ENCODE assay signal across 12 cellular contexts in the genomic region with DNA sequence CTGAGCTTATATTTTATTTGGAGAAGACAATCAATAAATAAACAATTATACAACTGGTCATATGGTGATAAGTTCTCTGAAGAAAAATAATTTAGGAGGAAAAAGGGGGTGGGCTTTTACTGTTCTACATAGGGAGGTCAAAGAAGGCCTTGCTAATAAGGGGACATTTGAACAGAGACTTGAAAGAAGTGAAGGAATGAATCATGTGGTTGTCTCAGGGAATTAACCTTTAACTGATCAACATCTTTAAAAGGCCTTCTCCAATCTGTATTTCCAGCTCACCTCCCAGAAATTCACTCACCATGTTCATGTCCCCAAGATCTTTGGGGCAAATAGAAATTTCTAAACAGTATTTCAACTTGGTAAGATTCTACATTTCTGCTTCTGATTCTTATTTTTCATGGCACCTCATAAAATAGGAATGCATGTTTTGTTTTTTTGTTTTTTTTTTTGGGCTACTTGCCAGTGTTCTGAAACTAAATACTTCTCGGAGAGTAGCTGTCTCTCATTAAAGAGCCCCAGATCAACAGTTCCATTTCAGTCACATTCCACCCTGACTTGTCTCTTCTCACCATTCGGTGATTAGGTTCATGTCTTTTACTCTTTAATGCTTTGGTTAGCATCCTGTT. TPM values are rescaled to one million over a fixed set of nuclear protein-coding genes. Genes with fewer than 3 reads are reported as not detected.
DNase-seq lines count a peak whose midpoint lies in the region; TF ChIP-seq lines count a peak whose summit lies in the region.
"Had no signal": no experiment of that assay in that cellular context is flagged by ENCODE, and none has a peak within 500 bp of the region (broad histone marks: within the 10 kb centered on the region; RNA-seq: fewer than 3 reads in every experiment).

No MANE protein-coding gene starts in this region.

- H3K36me3 Mint-ChIP-seq in HFFc6 (ENCODE audit: low read depth): peaks cover 28% of the 10 kb centered on the region

- no peaks in the 10 kb centered on the region for H3K79me2 ChIP-seq in ACC112 (ENCODE audit: control insufficient read depth, insufficient read depth, low read length, unreplicated experiment)

- peak; percentile 29 for DNase-seq in HFFc6
- peak; percentile 66 for DNase-seq in cardiac fibroblast (ENCODE audit: low read depth in 2 of 2)
- peak; percentile 65 for DNase-seq in myocyte (ENCODE audit: low read depth)
- no peak for DNase-seq in colonic mucosa
- DNase-seq in inferior parietal cortex (ENCODE audit: extremely low spot score): no peak
- DNase-seq in NCI-H345 treated with DMSO at 0.1 percent for 48 hours (lab: John Stamatoyannopoulos, UW; ENCODE audit: unreplicated experiment): no peak
- no peak for DNase-seq in activated CD4-positive, alpha-beta T cell treated with anti-CD3 and anti-CD28 coated beads for 1 hour
- DNase-seq: effector CD8-positive, alpha-beta T cell; H7; NCI-H1930; SHP77 had no signal

- H3K4me1 ChIP-seq in ACC112 (ENCODE audit: control insufficient read depth, insufficient read depth, low read length, unreplicated experiment): peaks cover 27% of the 10 kb centered on the region
- H3K4me1 ChIP-seq in colonic mucosa: no peaks in the 10 kb centered on the region

- no peaks in the 10 kb centered on the region for H3K9me3 ChIP-seq in colonic mucosa

- TF ChIP-seq CTCF in HFFc6 (IDR thresholded peaks at IDR 0.05) (no peak), cardiac fibroblast (IDR thresholded peaks at IDR 0.05; ENCODE audit: low read depth, low read length) (no peak), colonic mucosa (IDR thresholded peaks at IDR 0.05) (no peak)

- intact Hi-C loops in colonic mucosa (cut with DNase I): no loop called here

- H3K27ac ChIP-seq in ACC112 (ENCODE audit: low read depth, low read length): peak overlapping the region; percentile 61
- H3K27ac ChIP-seq in colonic mucosa: no peak overlapping the region

- H2AFZ ChIP-seq in ACC112 (ENCODE audit: low read length, unreplicated experiment): peak overlapping the region; percentile 26

- no peaks in the 10 kb centered on the region for H3K36me3 ChIP-seq in ACC112 (ENCODE audit: insufficient read depth, low read length)
- no peaks in the 10 kb centered on the region for H3K36me3 ChIP-seq in colonic mucosa

- no peaks in the 10 kb centered on the region; the same call in 1 of the 2 replicates for H3K27me3 Mint-ChIP-seq in HFFc6 (ENCODE audit: insufficient read depth)

- H3K9me3 Mint-ChIP-seq in HFFc6: peaks cover 6% of the 10 kb centered on the region; the same call in 1 of the 2 replicates

- H3K27me3 ChIP-seq in ACC112 (ENCODE audit: insufficient read depth, low read length): no peaks in the 10 kb centered on the region
- no peaks in the 10 kb centered on the region for H3K27me3 ChIP-seq in colonic mucosa

- H3K9ac ChIP-seq in colonic mucosa (ENCODE audit: low read depth in 2 of 2, low read length in 2 of 2): no peak overlapping the region

- peak overlapping the region; percentile 48; the same call in 1 of the 2 replicates for H3K4me3 ChIP-seq in ACC112 (ENCODE audit: low read depth, low read length)
- no peak overlapping the region for H3K4me3 ChIP-seq in cardiac fibroblast (replicated peaks in 1 of 2; ENCODE audit: low read depth in 2 of 2, low read length in 2 of 2)
- H3K4me3 ChIP-seq in colonic mucosa: no peak overlapping the region

- peak overlapping the region; percentile 50 for H3K27ac Mint-ChIP-seq in HFFc6

- peaks cover 22% of the 10 kb centered on the region for H3K4me1 Mint-ChIP-seq in HFFc6 (ENCODE audit: low read depth)

- H3K4me3 Mint-ChIP-seq in HFFc6: peak overlapping the region; percentile 58

RNA-seq across cellular contexts. Expression of a gene that starts 19.2 kb away (rescaled TPM):
- total RNA-seq in HFFc6 (2021; fragmentation: NEBNext Ultra II Directional; extraction: Animal tissue kit (Norgen Biotek cat#: 25700)): 1 to 10 TPM; 4.8 to 6.7 (median 5.7) TPM
- total RNA-seq in myocyte (10.5 and 19.7 TPM in 2 replicates), colonic mucosa (10 to 100 TPM in 1 of 2 donors, 1 to 10 TPM in 1; 4.9 to 17.8 TPM)
- polyA plus RNA-seq in myocyte (2012): 4.2 TPM

Comparison
In these comparisons a context has a peak if more than half of its experiments do, and no peak if none do; other contexts are left out.
1. DNase-seq: peak in HFFc6 (single experiment), cardiac fibroblast (2 of 2) and myocyte (single experiment); none in colonic mucosa (single experiment), inferior parietal cortex (single experiment), NCI-H345 treated with DMSO at 0.1 percent for 48 hours (single experiment) and activated CD4-positive, alpha-beta T cell treated with anti-CD3 and anti-CD28 coated beads for 1 hour (single experiment).